Comparison of ENCODE assay signal across 8 cellular contexts in the genomic region with DNA sequence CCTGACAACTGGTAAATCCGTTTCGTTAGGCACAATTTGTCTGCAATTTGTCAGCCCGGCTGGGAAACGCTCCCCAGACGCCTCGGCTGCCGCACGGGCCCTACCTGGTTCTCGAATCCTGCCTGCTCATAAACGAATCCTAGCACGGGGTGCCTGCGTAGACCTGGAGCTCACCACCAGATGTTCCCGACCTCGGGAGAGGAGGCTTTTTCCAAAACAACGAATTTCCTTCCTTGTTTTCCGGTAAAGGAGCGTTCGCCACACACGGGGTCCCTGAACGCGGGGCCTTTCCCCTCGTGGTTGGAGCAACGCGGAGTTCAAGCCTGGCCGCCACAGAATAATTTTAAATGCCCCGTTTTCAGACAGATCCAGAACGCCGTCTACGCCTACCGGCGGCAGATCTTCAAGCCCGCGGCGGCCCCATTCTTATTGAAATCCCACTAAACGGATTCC. TPM values are rescaled to one million over a fixed set of nuclear protein-coding genes. Genes with fewer than 3 reads are reported as not detected.
DNase-seq lines count a peak whose midpoint lies in the region; ATAC-seq, FAIRE-seq and TF ChIP-seq lines count a peak whose summit lies in the region.
"Had no signal": no experiment of that assay in that cellular context is flagged by ENCODE, and none has a peak within 500 bp of the region (broad histone marks: within the 10 kb centered on the region; RNA-seq: fewer than 3 reads in every experiment).

No MANE protein-coding gene starts in this region.

- intact Hi-C loops in pancreas (cut with DNase I): no loop called here

- H4K20me1 ChIP-seq in MM.1S (ENCODE audit: insufficient read depth, low read length): no peaks in the 10 kb centered on the region

- no peak overlapping the region for H3K4me3 ChIP-seq in MM.1S (ENCODE audit: low read length)
- H3K4me3 ChIP-seq in effector memory CD4-positive, alpha-beta T cell (ENCODE audit: insufficient read depth, low read depth, low read length, poor library complexity, severe bottlenecking): peak overlapping the region; percentile 25
- H3K4me3 ChIP-seq in pancreas: peak overlapping the region; percentile 28 to 73 (median 57)

- TF ChIP-seq CTCF in MM.1S (IDR thresholded peaks at IDR 0.05; ENCODE audit: low read length) (no peak), pancreas (IDR thresholded peaks at IDR 0.05) (no peak)

- H3K27ac ChIP-seq in MM.1S (ENCODE audit: low read length): no peak overlapping the region
- H3K27ac ChIP-seq in effector memory CD4-positive, alpha-beta T cell (ENCODE audit: insufficient read depth, low read length, poor library complexity, severe bottlenecking): no peak overlapping the region
- peak overlapping the region; percentile 50 to 97 (median 96) for H3K27ac ChIP-seq in pancreas

- ATAC-seq in pancreas (no peak), GM21825 (IDR thresholded peaks at IDR 0.05; ENCODE audit: unreplicated experiment) (no peak), HG03469 (IDR thresholded peaks at IDR 0.05; ENCODE audit: unreplicated experiment) (no peak)

- no peaks in the 10 kb centered on the region for H3K9me2 ChIP-seq in MM.1S (replicated peaks; ENCODE audit: insufficient read depth, low read length)

- peak overlapping the region; percentile 13; the same call in 1 of the 2 replicates for H3K4me2 ChIP-seq in MM.1S (ENCODE audit: low read depth, low read length)

- H3F3A ChIP-seq in MM.1S (ENCODE audit: insufficient read depth, low read length): no peaks in the 10 kb centered on the region

- no peaks in the 10 kb centered on the region for H3K9me3 ChIP-seq in MM.1S (replicated peaks; ENCODE audit: insufficient read depth, low read length)
- no peaks in the 10 kb centered on the region for H3K9me3 ChIP-seq in effector memory CD4-positive, alpha-beta T cell (ENCODE audit: control insufficient read depth, low read length)
- H3K9me3 ChIP-seq in pancreas: no peaks in the 10 kb centered on the region

- H3K27me3 ChIP-seq in MM.1S (replicated peaks; ENCODE audit: insufficient read depth, low read length): peaks cover 100% of the 10 kb centered on the region
- H3K27me3 ChIP-seq in effector memory CD4-positive, alpha-beta T cell (replicated peaks; ENCODE audit: control insufficient read depth, insufficient read depth, low read length, poor library complexity, severe bottlenecking): peaks cover 70% of the 10 kb centered on the region
- H3K27me3 ChIP-seq in pancreas: no peaks in the 10 kb centered on the region

- no peak overlapping the region for H3K9ac ChIP-seq in MM.1S (ENCODE audit: low read length)

- H2AFZ ChIP-seq in MM.1S (ENCODE audit: low read length): no peak overlapping the region

- 0 out of 2 replicates have a peak, but pooled peaks cover 4% of the 10 kb centered on the region for H3K4me1 ChIP-seq in MM.1S (ENCODE audit: low read length)
- H3K4me1 ChIP-seq in effector memory CD4-positive, alpha-beta T cell (ENCODE audit: control insufficient read depth, insufficient read depth, low read length, poor library complexity, severe bottlenecking): peaks cover 56% of the 10 kb centered on the region
- H3K4me1 ChIP-seq in pancreas: peaks cover 0 to 6% (median 0%) of the 10 kb centered on the region in 3 donors

- no peaks in the 10 kb centered on the region for H3K79me2 ChIP-seq in MM.1S (ENCODE audit: low read length)

- no peaks in the 10 kb centered on the region for H3K36me3 ChIP-seq in MM.1S (replicated peaks; ENCODE audit: insufficient read depth, low read length)
- no peaks in the 10 kb centered on the region for H3K36me3 ChIP-seq in effector memory CD4-positive, alpha-beta T cell (ENCODE audit: control insufficient read depth, insufficient read depth, low read length)
- H3K36me3 ChIP-seq in pancreas: no peaks in the 10 kb centered on the region

- WGBS in pancreas, 2 donors: 15 to 20% methylated on average over 35 of the region's 35 CpGs

- FAIRE-seq in pancreas (lab: Jason Lieb, UNC): no peak

- peak; percentile 57 for DNase-seq in DMS53 (lab: John Stamatoyannopoulos, UW)
- no peak for DNase-seq in MM.1S
- DNase-seq in effector memory CD4-positive, alpha-beta T cell: no peak
- DNase-seq in pancreas: no peak
- no peak for DNase-seq in foreskin melanocyte
- DNase-seq: stimulated activated CD4-positive, alpha-beta T cell treated with anti-CD3 and anti-CD28 coated beads, Interleukin-12 subunit alpha, Interleukin-12 subunit beta, amount 100 ng/mL, for 4 hours had no signal

RNA-seq across cellular contexts. Expression of gene GATA2, which starts 1.1 kb away (rescaled TPM):
- total RNA-seq in pancreas: 10 to 100 TPM in 5 of 6 donors, 1 to 10 TPM in 1; 6.2 to 17.1 (median 11.1) TPM
- 10 to 100 TPM in 1 of 2 donors, 1 to 10 TPM in 1; 7.3 to 15.8 TPM for polyA plus RNA-seq in pancreas

RNA-seq across cellular contexts. Expression of gene DNAJB8, which starts 25.2 kb away (rescaled TPM):
- total RNA-seq in pancreas: not detected
- polyA plus RNA-seq in pancreas: not detected

Comparison
In these comparisons a context has a peak if more than half of its experiments do, and no peak if none do; other contexts are left out.
1. H3K27ac ChIP-seq: peak in pancreas (4 of 4); none in MM.1S (single experiment) and effector memory CD4-positive, alpha-beta T cell (single experiment).